Comparison of ENCODE assay signal across 29 cellular contexts in the genomic region with DNA sequence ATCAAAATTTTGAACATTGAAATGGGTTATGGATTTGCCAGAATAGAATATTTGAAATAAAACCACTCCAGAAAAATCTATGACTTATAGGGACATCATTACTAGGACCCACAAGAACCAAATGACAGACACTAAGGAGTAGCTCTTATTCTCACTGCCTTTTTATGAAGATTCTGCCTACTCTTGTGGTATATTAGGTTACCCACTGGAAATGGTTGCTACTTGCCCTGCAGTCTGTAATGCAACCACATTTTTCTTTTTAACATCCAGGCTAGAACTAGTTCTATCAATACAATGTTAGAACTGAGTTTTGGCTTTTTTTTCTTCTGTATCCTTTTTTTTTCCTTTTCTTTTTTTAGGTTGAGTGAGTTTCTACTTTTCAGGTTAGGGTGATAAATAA.
"Had no signal": no experiment of that assay in that cellular context is flagged by ENCODE, and none has a peak within 500 bp of the region (broad histone marks: within the 10 kb centered on the region; RNA-seq: fewer than 3 reads in every experiment).

No MANE protein-coding gene starts in this region.

- H3K4me1 ChIP-seq: stomach, suprapubic skin, testis, thyroid gland, tibial artery, tibial nerve, upper lobe of left lung, upper lobe of right lung, uterus, vagina had no signal

- H3K36me3 ChIP-seq: stomach, suprapubic skin, thoracic aorta, thyroid gland, tibial artery, tibial nerve, transverse colon, upper lobe of left lung, upper lobe of right lung, uterus, vagina had no signal

- H3K4me3 ChIP-seq: stomach, suprapubic skin, testis, thoracic aorta, thyroid gland, tibial artery, tibial nerve, transverse colon, upper lobe of left lung, upper lobe of right lung, uterus, vagina had no signal

- H3K9me3 ChIP-seq: stomach, suprapubic skin, testis, thoracic aorta, thyroid gland, tibial artery, tibial nerve, transverse colon, upper lobe of left lung, upper lobe of right lung, uterus, vagina had no signal

- H3K4me3 Mint-ChIP-seq: stimulated activated effector memory CD8-positive, alpha-beta T cell treated with anti-CD3 and anti-CD28 coated beads, Interleukin-12 subunit alpha, Interleukin-12 subunit beta, amount 100 ng/mL, for 72 hours; stimulated activated memory B cell treated with anti-CD40 and anti-IgM and Interleukin-4, amounts not matched to agents 10 μg/mL and 1 μg/mL and 100 μg/mL, for 72 hours; stimulated activated naive B cell treated with anti-CD40 and anti-IgM and Interleukin-4, amounts not matched to agents 10 μg/mL and 1 μg/mL and 100 μg/mL, for 72 hours; stimulated activated naive CD8-positive, alpha-beta T cell treated with anti-CD3 and anti-CD28 coated beads, Interleukin-15, amount 100 ng/mL, for 72 hours; stimulated activated naive CD8-positive, alpha-beta T cell treated with anti-CD3 and anti-CD28 coated beads, Interleukin-15, Interleukin-2, amounts not matched to agents 100 ng/mL and 50 ng/mL, for 24 hours; type B pancreatic cell had no signal

- DNase-seq: stimulated activated CD4-positive, alpha-beta T cell treated with anti-CD3 and anti-CD28 coated beads, Interleukin-2, amount 100 ng/mL, for 48 hours; stimulated activated CD4-positive, alpha-beta T cell treated with anti-CD3 and anti-CD28 coated beads, Interleukin-4, amount 100 ng/mL, for 1 hour; stimulated activated CD4-positive, alpha-beta T cell treated with anti-CD3 and anti-CD28 coated beads, Interleukin-4, amount 100 ng/mL, for 24 hours; stimulated activated CD4-positive, alpha-beta T cell treated with anti-CD3 and anti-CD28 coated beads, Interleukin-4, amount 100 ng/mL, for 4 hours; stimulated activated CD8-positive, alpha-beta memory T cell treated with anti-CD3 and anti-CD28 coated beads, Interleukin-4, amount 100 ng/mL, for 48 hours; stimulated activated naive B cell treated with anti-CD40 and anti-IgM and Interleukin-4, amounts not matched to agents 10 μg/mL and 1 μg/mL and 100 μg/mL, for 72 hours; stimulated activated naive CD4-positive, alpha-beta T cell; stimulated activated naive CD4-positive, alpha-beta T cell treated with Interleukin-2 at 50 U/mL for 16 hours; stimulated activated naive CD8-positive, alpha-beta T cell treated with anti-CD3 and anti-CD28 coated beads, Interleukin-15, amount 100 ng/mL, for 72 hours; stimulated activated naive CD8-positive, alpha-beta T cell treated with anti-CD3 and anti-CD28 coated beads, Interleukin-15, Interleukin-2, amounts not matched to agents 100 U/mL and 50 U/mL, for 24 hours; stomach; substantia nigra; testis; thyroid gland; tibial artery; transverse colon; trophoblast cell; upper lobe of left lung; upper lobe of right lung; uterus had no signal

- H3K27me3 ChIP-seq: stomach, suprapubic skin, testis, thyroid gland, tibial artery, tibial nerve, transverse colon, upper lobe of left lung, upper lobe of right lung, vagina had no signal

- H3K27ac ChIP-seq: stomach, suprapubic skin, testis, thoracic aorta, thyroid gland, tibial artery, tibial nerve, transverse colon, upper lobe of left lung, upper lobe of right lung, uterus, vagina had no signal

- H3K27me3 Mint-ChIP-seq: stimulated activated memory B cell treated with anti-CD40 and anti-IgM and Interleukin-4, amounts not matched to agents 10 μg/mL and 1 μg/mL and 100 μg/mL, for 72 hours; stimulated activated naive B cell treated with anti-CD40 and anti-IgM and Interleukin-4, amounts not matched to agents 10 μg/mL and 1 μg/mL and 100 μg/mL, for 72 hours; stimulated activated naive CD8-positive, alpha-beta T cell treated with anti-CD3 and anti-CD28 coated beads, Interleukin-15, amount 100 ng/mL, for 72 hours; stimulated activated naive CD8-positive, alpha-beta T cell treated with anti-CD3 and anti-CD28 coated beads, Interleukin-15, Interleukin-2, amounts not matched to agents 100 ng/mL and 50 ng/mL, for 24 hours; type B pancreatic cell had no signal

- H3K36me3 Mint-ChIP-seq: stimulated activated effector memory CD8-positive, alpha-beta T cell treated with anti-CD3 and anti-CD28 coated beads, Interleukin-12 subunit alpha, Interleukin-12 subunit beta, amount 100 ng/mL, for 72 hours; stimulated activated memory B cell treated with anti-CD40 and anti-IgM and Interleukin-4, amounts not matched to agents 10 μg/mL and 1 μg/mL and 100 μg/mL, for 72 hours; stimulated activated naive B cell treated with anti-CD40 and anti-IgM and Interleukin-4, amounts not matched to agents 10 μg/mL and 1 μg/mL and 100 μg/mL, for 72 hours; type B pancreatic cell had no signal

- FAIRE-seq: urothelium cell line had no signal

- H3K27ac Mint-ChIP-seq: stimulated activated effector memory CD8-positive, alpha-beta T cell treated with anti-CD3 and anti-CD28 coated beads, Interleukin-12 subunit alpha, Interleukin-12 subunit beta, amount 100 ng/mL, for 72 hours; stimulated activated memory B cell treated with anti-CD40 and anti-IgM and Interleukin-4, amounts not matched to agents 10 μg/mL and 1 μg/mL and 100 μg/mL, for 72 hours; stimulated activated naive B cell treated with anti-CD40 and anti-IgM and Interleukin-4, amounts not matched to agents 10 μg/mL and 1 μg/mL and 100 μg/mL, for 72 hours; stimulated activated naive CD8-positive, alpha-beta T cell treated with anti-CD3 and anti-CD28 coated beads, Interleukin-15, amount 100 ng/mL, for 72 hours; stimulated activated naive CD8-positive, alpha-beta T cell treated with anti-CD3 and anti-CD28 coated beads, Interleukin-15, Interleukin-2, amounts not matched to agents 100 ng/mL and 50 ng/mL, for 24 hours; type B pancreatic cell had no signal

- ATAC-seq: stimulated activated effector memory CD8-positive, alpha-beta T cell treated with anti-CD3 and anti-CD28 coated beads, Interleukin-12 subunit alpha, Interleukin-12 subunit beta, amount 100 ng/mL, for 72 hours; stimulated activated memory B cell treated with anti-CD40 and anti-IgM and Interleukin-4, amounts not matched to agents 10 μg/mL and 1 μg/mL and 100 μg/mL, for 72 hours; stimulated activated naive B cell treated with anti-CD40 and anti-IgM and Interleukin-4, amounts not matched to agents 10 μg/mL and 1 μg/mL and 100 μg/mL, for 72 hours; stimulated activated naive CD8-positive, alpha-beta T cell treated with anti-CD3 and anti-CD28 coated beads, Interleukin-15, amount 100 ng/mL, for 72 hours; stimulated activated naive CD8-positive, alpha-beta T cell treated with anti-CD3 and anti-CD28 coated beads, Interleukin-15, Interleukin-2, amounts not matched to agents 100 U/mL and 50 U/mL, for 24 hours; upper lobe of right lung had no signal

- H3K9me3 Mint-ChIP-seq: stimulated activated effector memory CD8-positive, alpha-beta T cell treated with anti-CD3 and anti-CD28 coated beads, Interleukin-12 subunit alpha, Interleukin-12 subunit beta, amount 100 ng/mL, for 72 hours; stimulated activated memory B cell treated with anti-CD40 and anti-IgM and Interleukin-4, amounts not matched to agents 10 μg/mL and 1 μg/mL and 100 μg/mL, for 72 hours; stimulated activated naive B cell treated with anti-CD40 and anti-IgM and Interleukin-4, amounts not matched to agents 10 μg/mL and 1 μg/mL and 100 μg/mL, for 72 hours; stimulated activated naive CD8-positive, alpha-beta T cell treated with anti-CD3 and anti-CD28 coated beads, Interleukin-15, Interleukin-2, amounts not matched to agents 100 ng/mL and 50 ng/mL, for 24 hours; type B pancreatic cell had no signal
